Comparison of ENCODE assay signal across 1 cellular context in the genomic region with DNA sequence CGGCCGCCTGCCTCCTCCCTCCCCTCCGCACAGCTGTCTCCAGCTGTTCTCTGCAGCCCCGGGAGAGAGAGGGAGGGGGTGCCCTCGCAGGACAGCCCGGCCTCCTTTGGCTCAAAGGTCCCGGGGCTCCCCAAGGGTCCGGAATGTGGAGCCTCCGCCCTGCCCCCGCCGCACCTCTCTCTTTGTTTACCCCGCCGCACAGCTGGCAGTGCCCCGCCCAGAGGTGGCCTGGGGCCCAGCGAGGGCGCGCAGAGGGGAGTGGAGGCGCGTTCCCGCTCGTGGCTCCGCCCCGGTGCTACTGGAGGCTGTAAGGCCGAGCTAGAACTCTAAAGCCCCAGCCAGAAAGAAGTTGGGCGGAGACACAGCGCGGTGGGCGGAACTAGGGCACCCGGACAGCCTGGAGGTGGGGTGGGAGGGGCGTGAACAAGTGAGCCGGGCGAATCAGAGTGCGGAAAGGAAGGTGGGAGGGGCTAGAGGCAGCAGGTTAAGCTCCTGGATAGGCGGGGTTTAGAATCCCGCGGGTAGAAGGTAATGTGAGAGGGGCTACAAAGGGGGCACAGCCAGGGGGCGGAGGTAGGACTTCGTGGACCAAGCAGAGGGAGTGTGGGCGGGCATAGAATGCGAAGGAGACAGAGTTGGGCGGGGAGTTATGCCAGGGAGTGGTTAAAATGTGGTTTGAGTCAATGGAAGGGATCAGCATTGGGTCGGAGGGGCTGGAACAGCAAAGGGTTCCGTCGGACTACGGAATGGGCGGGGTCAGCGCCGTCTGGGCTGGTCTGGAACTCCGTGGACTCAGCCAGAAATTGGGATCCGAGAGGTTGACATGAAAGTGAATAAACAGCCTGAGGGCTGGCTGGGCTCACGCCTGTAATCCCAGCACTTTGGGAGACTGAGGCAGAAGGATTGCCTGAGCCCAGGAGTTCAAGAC.
TF ChIP-seq lines count a peak whose summit lies in the region.

No MANE protein-coding gene starts in this region.

TF ChIP-seq in HepG2, 621 proteins besides CTCF, POLR2A, EP300 and RAD21 (continued from another document and continues in another):
- TF ChIP-seq HNRNPK (IDR thresholded peaks at IDR 0.05; ENCODE audit: low read depth, low read length, poor library complexity, severe bottlenecking) (peak; percentile 100), ZNF589 (CRISPR knock-in tag; conservative IDR thresholded peaks at IDR 0.05) (peak; percentile 80; the same call in 1 of the 2 replicates), GRHL1 (CRISPR knock-in tag; conservative IDR thresholded peaks at IDR 0.05) (no peak), MIER2 (CRISPR knock-in tag; IDR thresholded peaks at IDR 0.05) (peak; percentile 79), MAF1 (CRISPR knock-in tag; IDR thresholded peaks at IDR 0.05; ENCODE audit: borderline replicate concordance) (peak; percentile 53; the same call in 1 of the 2 replicates), POLR2AphosphoS2 (IDR thresholded peaks at IDR 0.05; ENCODE audit: low read depth, low read length) (no peak), MXD4 (CRISPR knock-in tag; IDR thresholded peaks at IDR 0.05) (peak; percentile 74), ZNF605 (CRISPR knock-in tag; IDR thresholded peaks at IDR 0.05) (peak; percentile 98), KLF12 (CRISPR knock-in tag; IDR thresholded peaks at IDR 0.05; ENCODE audit: borderline replicate concordance) (peak; percentile 97), ATF6 (CRISPR knock-in tag; conservative IDR thresholded peaks at IDR 0.05) (no peak), ATF3 (CRISPR knock-in tag; IDR thresholded peaks at IDR 0.05) (peak; percentile 52; the same call in 1 of the 2 replicates), ZZZ3 (CRISPR knock-in tag; IDR thresholded peaks at IDR 0.05; ENCODE audit: borderline replicate concordance) (no peak), ZNF710 (CRISPR knock-in tag; IDR thresholded peaks at IDR 0.05; ENCODE audit: borderline replicate concordance) (peak; percentile 80), ZNF280D (CRISPR knock-in tag; IDR thresholded peaks at IDR 0.05) (peak; percentile 72; the same call in 1 of the 2 replicates), ATAD3A (CRISPR knock-in tag; IDR thresholded peaks at IDR 0.05) (no peak), E2F1 (CRISPR knock-in tag; IDR thresholded peaks at IDR 0.05) (peak; percentile 74; the same call in 1 of the 2 replicates), DPF2 (CRISPR knock-in tag; IDR thresholded peaks at IDR 0.05; ENCODE audit: borderline replicate concordance, low read depth) (peak; percentile 80), ZNF331 (CRISPR knock-in tag; IDR thresholded peaks at IDR 0.05) (peak; percentile 82), POGZ (CRISPR knock-in tag; IDR thresholded peaks at IDR 0.05) (peak; percentile 82), CREBL2 (CRISPR knock-in tag; IDR thresholded peaks at IDR 0.05; ENCODE audit: borderline replicate concordance) (no peak), IRX3 (CRISPR knock-in tag; IDR thresholded peaks at IDR 0.05; ENCODE audit: borderline replicate concordance, low read depth) (no peak), NRL (CRISPR knock-in tag; IDR thresholded peaks at IDR 0.05; ENCODE audit: borderline replicate concordance) (peak; percentile 72; the same call in 1 of the 2 replicates), SOX5 (CRISPR knock-in tag; IDR thresholded peaks at IDR 0.05; ENCODE audit: borderline replicate concordance) (peak; percentile 86), ZNF451 (CRISPR knock-in tag; IDR thresholded peaks at IDR 0.05) (peak; percentile 62), ZNF558 (CRISPR knock-in tag; IDR thresholded peaks at IDR 0.05; ENCODE audit: borderline replicate concordance) (no peak), MED1 (CRISPR knock-in tag; IDR thresholded peaks at IDR 0.05) (peak; percentile 80), ZNF350 (CRISPR knock-in tag; IDR thresholded peaks at IDR 0.05; ENCODE audit: borderline replicate concordance, low read depth) (peak; percentile 99), ESRRA (CRISPR knock-in tag; IDR thresholded peaks at IDR 0.05; ENCODE audit: low read depth) (0 out of 2 replicates have a peak, but pooled peaks have one; percentile 42), MYC (CRISPR knock-in tag; IDR thresholded peaks at IDR 0.05; ENCODE audit: borderline replicate concordance) (peak; percentile 79; the same call in 1 of the 2 replicates), ZNF343 (CRISPR knock-in tag; IDR thresholded peaks at IDR 0.05) (no peak), ZFP37 (CRISPR knock-in tag; IDR thresholded peaks at IDR 0.05; ENCODE audit: borderline replicate concordance) (no peak), ZNF383 (CRISPR knock-in tag; IDR thresholded peaks at IDR 0.05; ENCODE audit: borderline replicate concordance) (no peak), ZNF746 (CRISPR knock-in tag; IDR thresholded peaks at IDR 0.05) (peak; percentile 98), DR1 (CRISPR knock-in tag; IDR thresholded peaks at IDR 0.05) (peak; percentile 58; the same call in 1 of the 2 replicates), ZBTB39 (CRISPR knock-in tag; IDR thresholded peaks at IDR 0.05) (no peak; the same call in 1 of the 2 replicates), FOXO1 (CRISPR knock-in tag; IDR thresholded peaks at IDR 0.05) (peak; percentile 96), MAFG (CRISPR knock-in tag; IDR thresholded peaks at IDR 0.05) (no peak), ZFAT (CRISPR knock-in tag; conservative IDR thresholded peaks at IDR 0.05) (no peak)
- TF ChIP-seq, protein P1, sequence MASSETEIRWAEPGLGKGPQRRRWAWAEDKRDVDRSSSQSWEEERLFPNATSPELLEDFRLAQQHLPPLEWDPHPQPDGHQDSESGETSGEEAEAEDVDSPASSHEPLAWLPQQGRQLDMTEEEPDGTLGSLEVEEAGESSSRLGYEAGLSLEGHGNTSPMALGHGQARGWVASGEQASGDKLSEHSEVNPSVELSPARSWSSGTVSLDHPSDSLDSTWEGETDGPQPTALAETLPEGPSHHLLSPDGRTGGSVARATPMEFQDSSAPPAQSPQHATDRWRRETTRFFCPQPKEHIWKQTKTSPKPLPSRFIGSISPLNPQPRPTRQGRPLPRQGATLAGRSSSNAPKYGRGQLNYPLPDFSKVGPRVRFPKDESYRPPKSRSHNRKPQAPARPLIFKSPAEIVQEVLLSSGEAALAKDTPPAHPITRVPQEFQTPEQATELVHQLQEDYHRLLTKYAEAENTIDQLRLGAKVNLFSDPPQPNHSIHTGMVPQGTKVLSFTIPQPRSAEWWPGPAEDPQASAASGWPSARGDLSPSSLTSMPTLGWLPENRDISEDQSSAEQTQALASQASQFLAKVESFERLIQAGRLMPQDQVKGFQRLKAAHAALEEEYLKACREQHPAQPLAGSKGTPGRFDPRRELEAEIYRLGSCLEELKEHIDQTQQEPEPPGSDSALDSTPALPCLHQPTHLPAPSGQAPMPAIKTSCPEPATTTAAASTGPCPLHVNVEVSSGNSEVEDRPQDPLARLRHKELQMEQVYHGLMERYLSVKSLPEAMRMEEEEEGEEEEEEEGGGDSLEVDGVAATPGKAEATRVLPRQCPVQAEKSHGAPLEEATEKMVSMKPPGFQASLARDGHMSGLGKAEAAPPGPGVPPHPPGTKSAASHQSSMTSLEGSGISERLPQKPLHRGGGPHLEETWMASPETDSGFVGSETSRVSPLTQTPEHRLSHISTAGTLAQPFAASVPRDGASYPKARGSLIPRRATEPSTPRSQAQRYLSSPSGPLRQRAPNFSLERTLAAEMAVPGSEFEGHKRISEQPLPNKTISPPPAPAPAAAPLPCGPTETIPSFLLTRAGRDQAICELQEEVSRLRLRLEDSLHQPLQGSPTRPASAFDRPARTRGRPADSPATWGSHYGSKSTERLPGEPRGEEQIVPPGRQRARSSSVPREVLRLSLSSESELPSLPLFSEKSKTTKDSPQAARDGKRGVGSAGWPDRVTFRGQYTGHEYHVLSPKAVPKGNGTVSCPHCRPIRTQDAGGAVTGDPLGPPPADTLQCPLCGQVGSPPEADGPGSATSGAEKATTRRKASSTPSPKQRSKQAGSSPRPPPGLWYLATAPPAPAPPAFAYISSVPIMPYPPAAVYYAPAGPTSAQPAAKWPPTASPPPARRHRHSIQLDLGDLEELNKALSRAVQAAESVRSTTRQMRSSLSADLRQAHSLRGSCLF (CRISPR knock-in tag; IDR thresholded peaks at IDR 0.05; ENCODE audit: borderline replicate concordance), result no peak
